In the genomic region with DNA sequence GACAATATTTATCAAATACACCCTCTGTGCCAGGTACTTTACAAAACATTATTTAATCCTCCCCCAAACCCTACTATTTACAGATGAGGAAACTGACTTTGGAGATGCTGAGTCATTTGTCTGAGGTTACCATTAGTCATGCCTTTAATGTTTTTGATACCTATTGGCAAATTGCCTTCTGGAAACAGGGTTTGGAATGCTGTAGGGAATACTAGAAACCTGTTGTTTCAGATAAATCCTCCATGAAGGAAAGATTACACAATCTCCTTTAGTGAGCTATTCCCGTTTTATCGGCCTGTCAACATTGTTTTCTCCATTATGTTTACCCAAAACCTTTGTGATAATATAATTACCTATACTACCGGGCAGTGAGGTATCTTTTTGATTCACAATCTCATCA, we compare ENCODE assay signal across 11 cellular contexts.
DNase-seq lines count a peak whose midpoint lies in the region; ATAC-seq and TF ChIP-seq lines count a peak whose summit lies in the region.
"Had no signal": no experiment of that assay in that cellular context is flagged by ENCODE, and none has a peak within 500 bp of the region (broad histone marks: within the 10 kb centered on the region; RNA-seq: fewer than 3 reads in every experiment).

No MANE protein-coding gene starts in this region.

- H3K27ac Mint-ChIP-seq in natural killer cell, result no peak overlapping the region
- H3K27ac Mint-ChIP-seq: stimulated activated memory B cell treated with anti-CD40 and anti-IgM and Interleukin-4, amounts not matched to agents 10 μg/mL and 1 μg/mL and 100 μg/mL, for 72 hours; T-cell had no signal

- H3K36me3 ChIP-seq in body of pancreas (replicated peaks in 1 of 2; ENCODE audit: insufficient read depth in 1 of 2, low read depth in 2 of 2) (no peaks in the 10 kb centered on the region), mesenchymal stem cell (ENCODE audit: control insufficient read depth in 1 of 2, insufficient read depth in 2 of 2, low read depth in 1 of 2, low read length in 2 of 2) (no peaks in the 10 kb centered on the region)

- peak overlapping the region; percentile 72 for H3K9ac ChIP-seq in mesenchymal stem cell (ENCODE audit: low read length)

- H3K23ac ChIP-seq in mesenchymal stem cell (ENCODE audit: low read length in 2 of 2), result no peak overlapping the region

- no peaks in the 10 kb centered on the region for H3K4me1 Mint-ChIP-seq in natural killer cell
- H3K4me1 Mint-ChIP-seq: central memory CD8-positive, alpha-beta T cell had no signal

- H3K18ac ChIP-seq in mesenchymal stem cell (ENCODE audit: low read depth in 1 of 2, low read length in 2 of 2), result no peak overlapping the region

- H3K27me3 ChIP-seq in body of pancreas, result no peaks in the 10 kb centered on the region
- H3K27me3 ChIP-seq in mesenchymal stem cell (ENCODE audit: control insufficient read depth in 1 of 2, insufficient read depth in 1 of 2, low read length in 2 of 2), result no peaks in the 10 kb centered on the region

- WGBS in body of pancreas, 2 donors, result 18 to 24% methylated on average over 3 of the region's 3 CpGs
- WGBS in mesenchymal stem cell, result 17% methylated on average over 3 of the region's 3 CpGs

- no peak for TF ChIP-seq POLR2A in body of pancreas (IDR thresholded peaks at IDR 0.05)

- H3K4me3 ChIP-seq in body of pancreas (no peak overlapping the region), mesenchymal stem cell (ENCODE audit: insufficient read depth in 1 of 2, low read depth in 1 of 2, low read length in 2 of 2) (no peak overlapping the region)

- no peak overlapping the region for H4K8ac ChIP-seq in mesenchymal stem cell (ENCODE audit: low read length)

- ATAC-seq in body of pancreas (peak; percentile 90), GM18909 (IDR thresholded peaks at IDR 0.05; ENCODE audit: poor library complexity, unreplicated experiment) (no peak), HG03521 (IDR thresholded peaks at IDR 0.05; ENCODE audit: unreplicated experiment) (no peak), natural killer cell (no peak), GM18520 (IDR thresholded peaks at IDR 0.05; ENCODE audit: unreplicated experiment) (no peak)
- ATAC-seq: stimulated activated memory B cell treated with anti-CD40 and anti-IgM and Interleukin-4, amounts not matched to agents 10 μg/mL and 1 μg/mL and 100 μg/mL, for 72 hours; T-cell had no signal

- peak; percentile 82 for DNase-seq in Caki2 (ENCODE audit: low read depth)
- peak; percentile 73 to 89 for DNase-seq in NCI-H1930 (lab: John Stamatoyannopoulos, UW)
- DNase-seq in body of pancreas, result peak in 2 of 4 donors; percentile 33 to 46
- peak; percentile 87 for DNase-seq in mesenchymal stem cell
- DNase-seq in natural killer cell, result no peak
- DNase-seq: T-cell had no signal

- no peak overlapping the region for H2BK120ac ChIP-seq in mesenchymal stem cell (ENCODE audit: low read depth, low read length)

- H3K27ac ChIP-seq in body of pancreas, result peak overlapping the region; percentile 13 to 68 (median 30)
- H3K27ac ChIP-seq in mesenchymal stem cell (ENCODE audit: low read length, poor library complexity, severe bottlenecking), result peak overlapping the region; percentile 8

- no peaks in the 10 kb centered on the region for H3K9me3 ChIP-seq in body of pancreas
- H3K9me3 ChIP-seq in mesenchymal stem cell (ENCODE audit: control insufficient read depth, low read length), result no peaks in the 10 kb centered on the region

- no peak overlapping the region for H2AK5ac ChIP-seq in mesenchymal stem cell (ENCODE audit: low read length, severe bottlenecking)

- no peak overlapping the region for H3K4me3 Mint-ChIP-seq in natural killer cell
- H3K4me3 Mint-ChIP-seq: central memory CD8-positive, alpha-beta T cell; stimulated activated memory B cell treated with anti-CD40 and anti-IgM and Interleukin-4, amounts not matched to agents 10 μg/mL and 1 μg/mL and 100 μg/mL, for 72 hours; T-cell had no signal

- H3K4ac ChIP-seq in mesenchymal stem cell (ENCODE audit: low read depth in 1 of 2, low read length in 2 of 2), result no peak overlapping the region

- H3K14ac ChIP-seq in mesenchymal stem cell (ENCODE audit: low read length in 2 of 2), result no peak overlapping the region

- in situ Hi-C loops in Caki2 (cut with HindIII; ENCODE audit: low pct_unique_long_range_greater_than_20kb, low sequenced_read_pairs), result no loop called here

- H3K4me1 ChIP-seq in body of pancreas, result peaks cover 29% of the 10 kb centered on the region
- peaks cover 2% of the 10 kb centered on the region for H3K4me1 ChIP-seq in mesenchymal stem cell (ENCODE audit: control insufficient read depth, insufficient read depth, low read depth, low read length)

- H3K9me3 Mint-ChIP-seq in natural killer cell, result no peaks in the 10 kb centered on the region
- H3K9me3 Mint-ChIP-seq: central memory CD8-positive, alpha-beta T cell; stimulated activated memory B cell treated with anti-CD40 and anti-IgM and Interleukin-4, amounts not matched to agents 10 μg/mL and 1 μg/mL and 100 μg/mL, for 72 hours; T-cell had no signal

- H4K91ac ChIP-seq in mesenchymal stem cell (ENCODE audit: low read length), result no peak overlapping the region

- H3K27me3 Mint-ChIP-seq in natural killer cell (ENCODE audit: low read depth in 2 of 2), result peaks cover 0 to 2% of the 10 kb centered on the region in 2 donors

- no peak overlapping the region for H2AFZ ChIP-seq in mesenchymal stem cell (ENCODE audit: low read depth, low read length)

- intact Hi-C loops in body of pancreas (cut with DNase I), result no loop called here
- intact Hi-C loops in natural killer cell (cut with micrococcal nuclease), result no loop called here

- H2BK5ac ChIP-seq in mesenchymal stem cell (ENCODE audit: low read depth, low read length, poor library complexity, severe bottlenecking), result no peak overlapping the region

- H3K79me1 ChIP-seq in mesenchymal stem cell (replicated peaks; ENCODE audit: low read length, poor library complexity, severe bottlenecking), result no peaks in the 10 kb centered on the region

- H2BK15ac ChIP-seq in mesenchymal stem cell (ENCODE audit: low read depth, poor library complexity, severe bottlenecking), result no peak overlapping the region

- H3K4me2 ChIP-seq in mesenchymal stem cell (ENCODE audit: low read length, poor library complexity, severe bottlenecking), result no peak overlapping the region

- no peaks in the 10 kb centered on the region for H3K36me3 Mint-ChIP-seq in natural killer cell
- H3K36me3 Mint-ChIP-seq: stimulated activated memory B cell treated with anti-CD40 and anti-IgM and Interleukin-4, amounts not matched to agents 10 μg/mL and 1 μg/mL and 100 μg/mL, for 72 hours; T-cell had no signal

- TF ChIP-seq CTCF in body of pancreas (IDR thresholded peaks at IDR 0.05) (no peak), natural killer cell (IDR thresholded peaks at IDR 0.05) (no peak)

- H2BK12ac ChIP-seq in mesenchymal stem cell (ENCODE audit: low read length in 2 of 2), result no peak overlapping the region
